In the genomic region with DNA sequence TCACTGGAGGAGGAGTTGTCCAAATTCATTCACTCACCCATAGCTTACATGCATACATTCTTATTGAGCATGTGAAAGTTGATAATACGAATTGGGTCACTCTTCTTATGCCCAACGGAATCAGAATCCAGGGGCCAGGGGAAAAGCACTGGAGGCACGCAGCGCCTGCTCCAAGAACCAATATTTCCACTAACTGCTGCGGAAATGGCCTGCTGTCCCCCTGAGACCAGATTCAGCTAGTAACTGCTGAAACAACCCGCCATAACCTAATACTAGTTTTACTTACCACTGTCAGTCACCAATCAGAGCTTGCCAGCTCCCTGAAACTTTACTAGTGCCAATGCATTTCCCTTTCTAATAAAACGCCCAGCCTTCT, we compare ENCODE assay signal across 8 cellular contexts. TPM values are rescaled to one million over a fixed set of nuclear protein-coding genes. Genes with fewer than 3 reads are reported as not detected.
DNase-seq lines count a peak whose midpoint lies in the region; ATAC-seq and TF ChIP-seq lines count a peak whose summit lies in the region.

No MANE protein-coding gene starts in this region.

- peak overlapping the region; percentile 72 for H3K4me3 ChIP-seq in Caco-2 (ENCODE audit: low read depth, low read length)
- peak overlapping the region; percentile 55 for H3K4me3 ChIP-seq in RWPE2 (ENCODE audit: severe bottlenecking)
- H3K4me3 ChIP-seq in esophagus muscularis mucosa: peak overlapping the region; percentile 73 to 98 (median 80)
- H3K4me3 ChIP-seq in parathyroid adenoma (ENCODE audit: low read depth, low read length): peak overlapping the region; percentile 75

- POLR2A ChIA-PET in Caco-2 (lab: Charles Lee): interaction anchor here (0.6 to 1.0 kb wide), 6 partner anchors 8 to 220 kb away, joined by 4 to 11 read pairs (median 6); no protein-coding TSS in a partner anchor

- no peaks in the 10 kb centered on the region for H3K27me3 Mint-ChIP-seq in Caco-2 (ENCODE audit: insufficient read depth, unreplicated experiment)

- no peak for DNase-seq in Caco-2
- DNase-seq in RWPE2 (ENCODE audit: low spot score): no peak
- peak; percentile 83 for DNase-seq in esophagus muscularis mucosa (ENCODE audit: extremely low spot score)
- DNase-seq in stimulated activated CD4-positive, alpha-beta T cell treated with anti-CD3 and anti-CD28 coated beads, Interleukin-4, amount 100 ng/mL, for 1 hour: no peak
- DNase-seq in NCI-H146 (lab: John Stamatoyannopoulos, UW): no peak
- no peak for DNase-seq in NCI-H1105 treated with DMSO at 0.1 percent for 48 hours (lab: John Stamatoyannopoulos, UW)

- intact Hi-C loops in Caco-2 (cut with micrococcal nuclease; ENCODE audit: unreplicated experiment): loop anchor here (5.0 kb wide), 1 partner anchor 66 kb away; a partner anchor contains a TSS
- intact Hi-C loops in esophagus muscularis mucosa (cut with DNase I): loop anchor here (2.0 to 5.0 kb wide), 2 partner anchors 67 to 74 kb away; a partner anchor contains a TSS

- H3K27ac ChIP-seq in RWPE2 (ENCODE audit: poor library complexity, severe bottlenecking) (peak overlapping the region; percentile 67), esophagus muscularis mucosa (replicated peaks in 1 of 4) (peak overlapping the region; percentile 79 to 89 (median 84)), parathyroid adenoma (peak overlapping the region; percentile 46)

- peaks cover 16% of the 10 kb centered on the region for H3K4me1 Mint-ChIP-seq in Caco-2 (ENCODE audit: low read depth, unreplicated experiment)

- CTCF ChIA-PET in Caco-2 (lab: Charles Lee): interaction anchor here (0.6 to 1.0 kb wide), 6 partner anchors 45 to 482 kb away, joined by 3 to 8 read pairs (median 5); no protein-coding TSS in a partner anchor

- no peak for TF ChIP-seq POLR2A in esophagus muscularis mucosa (IDR thresholded peaks at IDR 0.05; ENCODE audit: low read depth)

- H2AFZ ChIP-seq in parathyroid adenoma: peak overlapping the region; percentile 79

- peaks cover 2% of the 10 kb centered on the region for H3K36me3 ChIP-seq in Caco-2 (ENCODE audit: control insufficient read depth, insufficient read depth, low read length)
- peaks cover 22% of the 10 kb centered on the region for H3K36me3 ChIP-seq in RWPE2 (ENCODE audit: low read depth)
- H3K36me3 ChIP-seq in esophagus muscularis mucosa: no peaks in the 10 kb centered on the region
- no peaks in the 10 kb centered on the region for H3K36me3 ChIP-seq in parathyroid adenoma (ENCODE audit: control insufficient read depth, insufficient read depth, low read length)

- WGBS in esophagus muscularis mucosa: 63% methylated on average over 7 of the region's 7 CpGs

- peak overlapping the region; percentile 92 for H3K4me3 Mint-ChIP-seq in Caco-2 (ENCODE audit: unreplicated experiment)

- no peak overlapping the region for H3K9ac ChIP-seq in parathyroid adenoma

- no TSS peak for BruUV-seq in Caco-2 (replicated peaks; lab: Mats Ljungman, UMichigan)

- ATAC-seq in RWPE2 (ENCODE audit: low read depth) (no peak), GM18502 (IDR thresholded peaks at IDR 0.05; ENCODE audit: poor library complexity, unreplicated experiment) (no peak)

- peak overlapping the region; percentile 64 for H3K27ac Mint-ChIP-seq in Caco-2 (ENCODE audit: unreplicated experiment)

- H3K27me3 ChIP-seq in Caco-2 (replicated peaks; ENCODE audit: control insufficient read depth, insufficient read depth, low read length) (no peaks in the 10 kb centered on the region), RWPE2 (ENCODE audit: insufficient read depth, poor library complexity, severe bottlenecking) (no peaks in the 10 kb centered on the region), esophagus muscularis mucosa (peaks cover 0 to 17% (median 0%) of the 10 kb centered on the region in 4 donors), parathyroid adenoma (ENCODE audit: control insufficient read depth, insufficient read depth, low read length) (no peaks in the 10 kb centered on the region)

- H3K4me1 ChIP-seq in Caco-2 (peaks cover 20% of the 10 kb centered on the region), RWPE2 (ENCODE audit: insufficient read depth, poor library complexity, severe bottlenecking) (peaks cover 19% of the 10 kb centered on the region), esophagus muscularis mucosa (peaks cover 37 to 47% (median 46%) of the 10 kb centered on the region in 4 donors), parathyroid adenoma (peaks cover 12% of the 10 kb centered on the region)

- H3K36me3 Mint-ChIP-seq in Caco-2 (ENCODE audit: insufficient read depth, unreplicated experiment): peaks cover 13% of the 10 kb centered on the region

- H3K4me2 ChIP-seq in parathyroid adenoma (ENCODE audit: low read length): peak overlapping the region; percentile 88

- TF ChIP-seq CTCF in Caco-2 (IDR thresholded peaks at IDR 0.05; ENCODE audit: insufficient read depth in 1 of 2, low read depth in 1 of 2, low read length in 1 of 2, severe bottlenecking in 1 of 2, unreplicated experiment in 1 of 2): no peak
- no peak for TF ChIP-seq CTCF in RWPE2 (IDR thresholded peaks at IDR 0.05; ENCODE audit: poor library complexity, severe bottlenecking)
- TF ChIP-seq CTCF in esophagus muscularis mucosa (IDR thresholded peaks at IDR 0.05): no peak
- no peak for TF ChIP-seq CTCF in parathyroid adenoma (IDR thresholded peaks at IDR 0.05)

- no peaks in the 10 kb centered on the region for H3K9me3 Mint-ChIP-seq in Caco-2 (ENCODE audit: unreplicated experiment)

- peaks cover 23% of the 10 kb centered on the region for H3K79me2 ChIP-seq in parathyroid adenoma

- H3K9me3 ChIP-seq in Caco-2 (no peaks in the 10 kb centered on the region), RWPE2 (ENCODE audit: severe bottlenecking) (no peaks in the 10 kb centered on the region), esophagus muscularis mucosa (no peaks in the 10 kb centered on the region), parathyroid adenoma (ENCODE audit: control insufficient read depth, low read length) (no peaks in the 10 kb centered on the region)

- TF ChIP-seq EP300 in esophagus muscularis mucosa (IDR thresholded peaks at IDR 0.05): no peak

RNA-seq across cellular contexts. Expression of a gene that starts 0.6 kb away (rescaled TPM):
- total RNA-seq in Caco-2 (2022) (220 and 228 TPM in 2 replicates), esophagus muscularis mucosa (10 to 100 TPM; 84.3 to 99.2 (median 89.8) TPM)
